33 cellular contexts compared by ENCODE assay signal in the genomic region with DNA sequence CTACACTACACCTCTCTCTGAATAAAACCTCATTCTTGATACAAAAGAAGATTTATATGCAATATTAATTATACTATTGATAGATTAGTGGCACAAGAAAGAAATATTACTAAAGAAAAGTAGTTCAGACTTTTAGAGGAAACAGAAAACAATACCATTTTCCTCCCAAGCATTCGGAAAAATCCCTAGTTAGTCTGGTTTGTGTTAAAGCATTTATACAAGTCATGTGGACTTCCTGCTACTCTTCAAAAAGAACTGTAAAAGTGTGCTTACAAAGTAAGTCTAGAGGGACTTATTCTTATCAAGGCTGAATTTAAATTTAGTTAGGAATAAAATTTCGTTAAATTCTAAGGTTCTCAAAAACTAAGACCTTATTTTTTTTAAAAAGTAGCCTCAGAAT.
"Had no signal": no experiment of that assay in that cellular context is flagged by ENCODE, and none has a peak within 500 bp of the region (broad histone marks: within the 10 kb centered on the region; RNA-seq: fewer than 3 reads in every experiment).

No MANE protein-coding gene starts in this region.

- H3K36me3 ChIP-seq: breast epithelium had no signal

- ATAC-seq: activated CD8-positive, alpha-beta T cell treated with anti-CD3 and anti-CD28 coated beads for 36 hours; activated T-cell treated with anti-CD3 and anti-CD28 coated beads, Interleukin-2, amount 50 U/mL, for 72 hours; activated T-helper 17 cell treated with anti-CD3 and anti-CD28 coated beads, Interleukin-2, amount 50 U/mL, for 72 hours; body of pancreas; K562; PC-3; Right ventricle myocardium inferior had no signal

- DNase-seq: activated CD4-positive, alpha-beta T cell treated with anti-CD3 and anti-CD28 coated beads, Interleukin-2, amount 10 ng/mL, durations not matched to agents 24 days and 14 days; activated CD4-positive, alpha-beta T cell treated with anti-CD3 and anti-CD28 coated beads, Interleukin-2, amount 50 U/mL, for 4 hours; activated CD8-positive, alpha-beta T cell treated with anti-CD3 and anti-CD28 coated beads for 36 hours; activated gamma-delta T cell; activated naive CD4-positive, alpha-beta T cell treated with Interleukin-2 at 50 U/mL for 16 hours; activated naive CD8-positive, alpha-beta T cell treated with anti-CD3 and anti-CD28 coated beads, Interleukin-2, amount 10 ng/mL, durations not matched to agents 7 days and 5 days; activated T-cell treated with anti-CD3 and anti-CD28 coated beads, Interleukin-2, amount 50 U/mL, for 1 hour; activated T-cell treated with anti-CD3 and anti-CD28 coated beads, Interleukin-2, amount 50 U/mL, for 72 hours; body of pancreas; NCI-H1092 treated with DMSO at 0.1 percent for 48 hours; NCI-H1417; NCI-H146; NCI-H187; NCI-H2029 treated with DMSO at 0.1 percent for 48 hours; NCI-H2107; NCI-H2171; NCI-H510A; NCI-H526; NCI-H748 treated with DMSO at 0.1 percent for 48 hours; NK-92 treated with Interleukin-12 subunit alpha and Interleukin-12 subunit beta, amount 100 ng/mL, for 24 hours; PC-3; SIG-M5; SW 1271; T-helper 1 cell; T-helper 2 cell; T-helper 9 cell had no signal

- H3K27me3 ChIP-seq: body of pancreas, breast epithelium had no signal

- FAIRE-seq: astrocyte, K562, RCC 7860 had no signal

- H3K27ac ChIP-seq: breast epithelium, RWPE1 had no signal

- H3K4me1 ChIP-seq: breast epithelium had no signal

- H3K9me3 ChIP-seq: body of pancreas, breast epithelium had no signal

- H3K4me3 ChIP-seq: body of pancreas, breast epithelium, K562 had no signal
